In the genomic region with DNA sequence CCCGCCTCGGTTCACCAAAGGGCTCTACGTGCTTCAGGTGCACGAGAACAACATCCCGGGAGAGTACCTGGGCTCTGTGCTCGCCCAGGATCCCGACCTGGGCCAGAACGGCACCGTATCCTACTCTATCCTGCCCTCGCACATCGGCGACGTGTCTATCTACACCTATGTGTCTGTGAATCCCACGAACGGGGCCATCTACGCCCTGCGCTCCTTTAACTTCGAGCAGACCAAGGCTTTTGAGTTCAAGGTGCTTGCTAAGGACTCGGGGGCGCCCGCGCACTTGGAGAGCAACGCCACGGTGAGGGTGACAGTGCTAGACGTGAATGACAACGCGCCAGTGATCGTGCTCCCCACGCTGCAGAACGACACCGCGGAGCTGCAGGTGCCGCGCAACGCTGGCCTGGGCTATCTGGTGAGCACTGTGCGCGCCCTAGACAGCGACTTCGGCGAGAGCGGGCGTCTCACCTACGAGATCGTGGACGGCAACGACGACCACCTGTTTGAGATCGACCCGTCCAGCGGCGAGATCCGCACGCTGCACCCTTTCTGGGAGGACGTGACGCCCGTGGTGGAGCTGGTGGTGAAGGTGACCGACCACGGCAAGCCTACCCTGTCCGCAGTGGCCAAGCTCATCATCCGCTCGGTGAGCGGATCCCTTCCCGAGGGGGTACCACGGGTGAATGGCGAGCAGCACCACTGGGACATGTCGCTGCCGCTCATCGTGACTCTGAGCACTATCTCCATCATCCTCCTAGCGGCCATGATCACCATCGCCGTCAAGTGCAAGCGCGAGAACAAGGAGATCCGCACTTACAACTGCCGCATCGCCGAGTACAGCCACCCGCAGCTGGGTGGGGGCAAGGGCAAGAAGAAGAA, we compare ENCODE assay signal across 9 cellular contexts. TPM values are rescaled to one million over a fixed set of nuclear protein-coding genes. Genes with fewer than 3 reads are reported as not detected.
DNase-seq lines count a peak whose midpoint lies in the region; ATAC-seq and TF ChIP-seq lines count a peak whose summit lies in the region.
"Had no signal": no experiment of that assay in that cellular context is flagged by ENCODE, and none has a peak within 500 bp of the region (broad histone marks: within the 10 kb centered on the region; RNA-seq: fewer than 3 reads in every experiment).

No MANE protein-coding gene starts in this region.

- ATAC-seq in HG03097 (IDR thresholded peaks at IDR 0.05; ENCODE audit: low FRiP score, unreplicated experiment) (no peak), HG03045 (IDR thresholded peaks at IDR 0.05; ENCODE audit: unreplicated experiment) (no peak)

- WGBS in testis, 2 donors = 3 to 7% methylated on average over 21 to 64 of the region's 78 CpGs

- peaks cover 29% of the 10 kb centered on the region for H3K36me3 Mint-ChIP-seq in endothelial cell (ENCODE audit: low read depth, unreplicated experiment)

- peaks cover 10% of the 10 kb centered on the region for H3K4me1 ChIP-seq in testis
- no peaks in the 10 kb centered on the region; the same call in none of the 2 replicates for H3K4me1 ChIP-seq in HAP-1

- DNase-seq in activated CD4-positive, alpha-beta T cell treated with anti-CD3 and anti-CD28 coated beads for 48 hours = peak; percentile 5
- no peak for DNase-seq in activated CD4-positive, alpha-beta T cell treated with anti-CD3 and anti-CD28 coated beads, Interleukin-2, amount 50 U/mL, for 1 hour
- DNase-seq in endothelial cell (ENCODE audit: low spot score) (peak; percentile 28), mesenteric fat pad (ENCODE audit: low spot score) (peak; percentile 84), testis (peak; percentile 24), HAP-1 (ENCODE audit: low spot score in 2 of 2) (no peak)
- DNase-seq: NCI-H446 treated with DMSO at 0.1 percent for 48 hours had no signal

- H3K9me3 ChIP-seq in testis (no peaks in the 10 kb centered on the region), HAP-1 (no peaks in the 10 kb centered on the region; the same call in 1 of the 2 replicates)

- in situ Hi-C loops in HAP-1 (cut with MboI; ENCODE audit: low sequenced_read_pairs) = no loop called here

- intact Hi-C loops in testis (cut with DNase I; ENCODE audit: low total_unique reads) = no loop called here

- TF ChIP-seq CTCF in endothelial cell (IDR thresholded peaks at IDR 0.05; ENCODE audit: unreplicated experiment) (peak; percentile 53), testis (IDR thresholded peaks at IDR 0.05) (no peak)

- no peak overlapping the region for H3K27ac ChIP-seq in testis

- no peaks in the 10 kb centered on the region for H3K27me3 ChIP-seq in testis
- H3K27me3 ChIP-seq in HAP-1 (ENCODE audit: low read depth) = no peaks in the 10 kb centered on the region

- H3K4me3 Mint-ChIP-seq in endothelial cell (ENCODE audit: unreplicated experiment) = peak overlapping the region; percentile 92

- H3K4me3 ChIP-seq in testis (peak overlapping the region; percentile 32 to 60), HAP-1 (no peak overlapping the region)

- peaks cover 42% of the 10 kb centered on the region for H3K27me3 Mint-ChIP-seq in endothelial cell (ENCODE audit: unreplicated experiment)

- peak overlapping the region; percentile 52 for H3K27ac Mint-ChIP-seq in endothelial cell (ENCODE audit: unreplicated experiment)

- TF ChIP-seq POLR2A in testis (IDR thresholded peaks at IDR 0.05) = no peak

- H3K36me3 ChIP-seq in testis (ENCODE audit: low read depth, missing control alignments) (no peaks in the 10 kb centered on the region), HAP-1 (replicated peaks) (no peaks in the 10 kb centered on the region)

- peaks cover 33% of the 10 kb centered on the region for H3K4me1 Mint-ChIP-seq in endothelial cell (ENCODE audit: unreplicated experiment)

- H3K9me3 Mint-ChIP-seq in endothelial cell (ENCODE audit: unreplicated experiment) = no peaks in the 10 kb centered on the region

RNA-seq across cellular contexts. Expression of a gene that starts 2.6 kb away (rescaled TPM):
- 40.2 TPM for total RNA-seq in endothelial cell (ENCODE audit: unreplicated experiment)
- 1.7 TPM for total RNA-seq in mesenteric fat pad
- 10 to 100 TPM; 27.2 to 27.9 TPM for total RNA-seq in testis
- 21.3 TPM for polyA plus RNA-seq in testis (ENCODE audit: insufficient read depth, low read depth, low replicate concordance)

Comparison
In these comparisons a context has a peak if more than half of its experiments do, and no peak if none do; other contexts are left out.
1. DNase-seq: peak in activated CD4-positive, alpha-beta T cell treated with anti-CD3 and anti-CD28 coated beads for 48 hours (single experiment), endothelial cell (single experiment), mesenteric fat pad (single experiment) and testis (single experiment); none in activated CD4-positive, alpha-beta T cell treated with anti-CD3 and anti-CD28 coated beads, Interleukin-2, amount 50 U/mL, for 1 hour (single experiment) and HAP-1 (0 of 2).
2. RNA of a gene that starts 2.6 kb away (total RNA-seq): 40.2 TPM in endothelial cell (single experiment) and 27.2 to 27.9 TPM in testis; 1.7 TPM in mesenteric fat pad (single experiment); every median in the first group is over 10 times any median in the second.